In the genomic region with DNA sequence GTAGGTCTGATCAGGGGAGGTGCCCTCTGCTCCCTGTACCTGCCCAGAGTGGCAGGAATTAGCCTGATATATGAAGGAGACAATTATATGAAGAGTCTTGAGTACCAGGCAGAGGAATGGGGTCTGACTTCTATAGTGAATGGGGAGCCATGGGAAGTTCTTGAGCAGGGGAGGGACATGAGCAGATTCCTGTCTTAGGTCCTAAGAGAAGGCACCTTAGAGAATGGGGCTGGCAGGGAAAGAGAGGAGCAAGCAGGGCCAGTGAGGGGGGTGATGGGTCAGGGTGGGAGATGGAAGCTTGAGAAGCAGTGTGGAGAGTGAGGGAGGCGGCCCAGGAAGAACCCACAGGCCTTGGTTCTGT, we compare ENCODE assay signal across 1 cellular context.
TF ChIP-seq lines count a peak whose summit lies in the region.

No MANE protein-coding gene starts in this region.

TF ChIP-seq in WTC11, 78 proteins besides CTCF, POLR2A, EP300 and RAD21:
- TF ChIP-seq, protein P1, sequence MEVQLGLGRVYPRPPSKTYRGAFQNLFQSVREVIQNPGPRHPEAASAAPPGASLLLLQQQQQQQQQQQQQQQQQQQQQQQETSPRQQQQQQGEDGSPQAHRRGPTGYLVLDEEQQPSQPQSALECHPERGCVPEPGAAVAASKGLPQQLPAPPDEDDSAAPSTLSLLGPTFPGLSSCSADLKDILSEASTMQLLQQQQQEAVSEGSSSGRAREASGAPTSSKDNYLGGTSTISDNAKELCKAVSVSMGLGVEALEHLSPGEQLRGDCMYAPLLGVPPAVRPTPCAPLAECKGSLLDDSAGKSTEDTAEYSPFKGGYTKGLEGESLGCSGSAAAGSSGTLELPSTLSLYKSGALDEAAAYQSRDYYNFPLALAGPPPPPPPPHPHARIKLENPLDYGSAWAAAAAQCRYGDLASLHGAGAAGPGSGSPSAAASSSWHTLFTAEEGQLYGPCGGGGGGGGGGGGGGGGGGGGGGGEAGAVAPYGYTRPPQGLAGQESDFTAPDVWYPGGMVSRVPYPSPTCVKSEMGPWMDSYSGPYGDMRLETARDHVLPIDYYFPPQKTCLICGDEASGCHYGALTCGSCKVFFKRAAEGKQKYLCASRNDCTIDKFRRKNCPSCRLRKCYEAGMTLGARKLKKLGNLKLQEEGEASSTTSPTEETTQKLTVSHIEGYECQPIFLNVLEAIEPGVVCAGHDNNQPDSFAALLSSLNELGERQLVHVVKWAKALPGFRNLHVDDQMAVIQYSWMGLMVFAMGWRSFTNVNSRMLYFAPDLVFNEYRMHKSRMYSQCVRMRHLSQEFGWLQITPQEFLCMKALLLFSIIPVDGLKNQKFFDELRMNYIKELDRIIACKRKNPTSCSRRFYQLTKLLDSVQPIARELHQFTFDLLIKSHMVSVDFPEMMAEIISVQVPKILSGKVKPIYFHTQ (CRISPR knock-in tag; IDR thresholded peaks at IDR 0.05) = no peak
- TF ChIP-seq, protein P2, sequence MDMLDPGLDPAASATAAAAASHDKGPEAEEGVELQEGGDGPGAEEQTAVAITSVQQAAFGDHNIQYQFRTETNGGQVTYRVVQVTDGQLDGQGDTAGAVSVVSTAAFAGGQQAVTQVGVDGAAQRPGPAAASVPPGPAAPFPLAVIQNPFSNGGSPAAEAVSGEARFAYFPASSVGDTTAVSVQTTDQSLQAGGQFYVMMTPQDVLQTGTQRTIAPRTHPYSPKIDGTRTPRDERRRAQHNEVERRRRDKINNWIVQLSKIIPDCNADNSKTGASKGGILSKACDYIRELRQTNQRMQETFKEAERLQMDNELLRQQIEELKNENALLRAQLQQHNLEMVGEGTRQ (CRISPR knock-in tag; IDR thresholded peaks at IDR 0.05) = 0 out of 2 replicates have a peak, but pooled peaks have one; percentile 6
